ENCODE assay signal across 13 cellular contexts in genomic region chr10:4280481-4281206, GRCh38.
DNase-seq lines count a peak whose midpoint lies in the region; ATAC-seq, FAIRE-seq and TF ChIP-seq lines count a peak whose summit lies in the region.
"Had no signal": no experiment of that assay in that cellular context is flagged by ENCODE, and none has a peak within 500 bp of the region (broad histone marks: within the 10 kb centered on the region; RNA-seq: fewer than 3 reads in every experiment).

No MANE protein-coding gene starts in this region.

- DNase-seq in AG10803 (ENCODE audit: low read depth) (peak; percentile 71), RWPE2 (ENCODE audit: low spot score) (no peak), esophagus muscularis mucosa (ENCODE audit: extremely low spot score) (peak; percentile 80), pancreas (peak in 1 of 6 donors; percentile 25), substantia nigra (lab: John Stamatoyannopoulos, UW) (no peak), NCI-H69 (lab: John Stamatoyannopoulos, UW) (no peak)
- DNase-seq: activated CD4-positive, alpha-beta T cell treated with anti-CD3 and anti-CD28 coated beads for 36 hours; activated naive CD4-positive, alpha-beta T cell treated with anti-CD3 and anti-CD28 coated beads, Interleukin-2, amount 50 U/mL, for 16 hours; NCI-H1417 treated with DMSO at 0.1 percent for 48 hours had no signal

- FAIRE-seq in pancreas (lab: Jason Lieb, UNC), result no peak
- FAIRE-seq: GM12891 had no signal

- 71% methylated on average over 7 of the region's 7 CpGs for WGBS in esophagus muscularis mucosa
- 40 to 47% methylated on average over 7 of the region's 7 CpGs for WGBS in pancreas, 2 donors

- ATAC-seq in RWPE2 (ENCODE audit: low read depth), result peak; percentile 73
- peak; percentile 74 to 84 (median 80) for ATAC-seq in pancreas
- no peak for ATAC-seq in GM21576 (IDR thresholded peaks at IDR 0.05; ENCODE audit: unreplicated experiment)
- no peak for ATAC-seq in HG03025 (IDR thresholded peaks at IDR 0.05; ENCODE audit: low FRiP score, unreplicated experiment)
- ATAC-seq: activated CD4-positive, alpha-beta T cell treated with anti-CD3 and anti-CD28 coated beads for 36 hours had no signal

- intact Hi-C loops in esophagus muscularis mucosa (cut with DNase I) (loop anchor here (10.0 kb wide), 1 partner anchor 496 kb away; the partner anchor contains the start of gene KLF6), pancreas (cut with DNase I) (no loop called here)

- no peak overlapping the region for H3K4me3 ChIP-seq in AG10803 (ENCODE audit: low read length)
- no peak overlapping the region for H3K4me3 ChIP-seq in RWPE2 (ENCODE audit: severe bottlenecking)
- no peak overlapping the region for H3K4me3 ChIP-seq in esophagus muscularis mucosa
- no peak overlapping the region for H3K4me3 ChIP-seq in pancreas
- H3K4me3 ChIP-seq: BLaER1 treated with 17β-estradiol and CSF1 and Interleukin-3, amounts not matched to agents 10 nM and 100 nM had no signal

- H3K36me3 ChIP-seq in RWPE2 (ENCODE audit: low read depth), result no peaks in the 10 kb centered on the region
- H3K36me3 ChIP-seq in esophagus muscularis mucosa, result no peaks in the 10 kb centered on the region
- no peaks in the 10 kb centered on the region for H3K36me3 ChIP-seq in pancreas
- H3K36me3 ChIP-seq: BLaER1 treated with 17β-estradiol and CSF1 and Interleukin-3, amounts not matched to agents 10 nM and 100 nM had no signal

- TF ChIP-seq POLR2A in esophagus muscularis mucosa (IDR thresholded peaks at IDR 0.05; ENCODE audit: low read depth), result no peak

- H3K4me1 ChIP-seq in RWPE2 (ENCODE audit: insufficient read depth, poor library complexity, severe bottlenecking) (peaks cover 13% of the 10 kb centered on the region), esophagus muscularis mucosa (peaks cover 47 to 82% (median 75%) of the 10 kb centered on the region in 4 donors), pancreas (no peaks in the 10 kb centered on the region)

- TF ChIP-seq EP300 in esophagus muscularis mucosa (IDR thresholded peaks at IDR 0.05), result no peak

- H3K27ac ChIP-seq in RWPE2 (ENCODE audit: poor library complexity, severe bottlenecking), result peak overlapping the region; percentile 50
- H3K27ac ChIP-seq in esophagus muscularis mucosa (replicated peaks in 1 of 4), result peak overlapping the region; percentile 83 to 90 (median 90)
- H3K27ac ChIP-seq in pancreas, result peak overlapping the region in 3 of 4 donors; percentile 38 to 50 (median 48)
- H3K27ac ChIP-seq in substantia nigra (ENCODE audit: low read depth, low read length, poor library complexity, severe bottlenecking), result no peak overlapping the region

- H3K9me3 ChIP-seq in RWPE2 (ENCODE audit: severe bottlenecking), result no peaks in the 10 kb centered on the region
- H3K9me3 ChIP-seq in esophagus muscularis mucosa, result no peaks in the 10 kb centered on the region
- H3K9me3 ChIP-seq in pancreas, result no peaks in the 10 kb centered on the region
- H3K9me3 ChIP-seq: BLaER1 treated with 17β-estradiol and CSF1 and Interleukin-3, amounts not matched to agents 10 nM and 100 nM had no signal

- no peaks in the 10 kb centered on the region for H3K27me3 ChIP-seq in RWPE2 (ENCODE audit: insufficient read depth, poor library complexity, severe bottlenecking)
- H3K27me3 ChIP-seq in esophagus muscularis mucosa, result no peaks in the 10 kb centered on the region
- no peaks in the 10 kb centered on the region for H3K27me3 ChIP-seq in pancreas
- H3K27me3 ChIP-seq: BLaER1 treated with 17β-estradiol and CSF1 and Interleukin-3, amounts not matched to agents 10 nM and 100 nM had no signal

- TF ChIP-seq CTCF in AG10803 (conservative IDR thresholded peaks at IDR 0.05; ENCODE audit: low read length) (no peak), RWPE2 (IDR thresholded peaks at IDR 0.05; ENCODE audit: poor library complexity, severe bottlenecking) (no peak), esophagus muscularis mucosa (IDR thresholded peaks at IDR 0.05) (no peak), pancreas (IDR thresholded peaks at IDR 0.05) (no peak)

Comparison
In these comparisons a context has a peak if more than half of its experiments do, and no peak if none do; other contexts are left out.
1. DNase-seq: peak in AG10803 (single experiment) and esophagus muscularis mucosa (single experiment); none in RWPE2 (single experiment), substantia nigra (0 of 49) and NCI-H69 (single experiment).
2. ATAC-seq: peak in RWPE2 (single experiment) and pancreas (4 of 4); none in GM21576 (single experiment) and HG03025 (single experiment).